Comparison of ENCODE assay signal across 8 cellular contexts in genomic region chr2:87348556-87348955, GRCh38.
DNase-seq lines count a peak whose midpoint lies in the region; ATAC-seq and TF ChIP-seq lines count a peak whose summit lies in the region.
"Not testable (repeated sequence)": the region's sequence is repeated elsewhere in the genome, so short reads cannot be mapped to it uniquely, and the experiment has no call there.

No MANE protein-coding gene starts in this region.

- H3K4me3 ChIP-seq in A673 (ENCODE audit: low read depth, low read length, poor library complexity, severe bottlenecking) (peak overlapping the region; percentile 44), H7 (ENCODE audit: insufficient read depth, low read depth, low read length) (peak overlapping the region; percentile 29), left ventricle myocardium inferior (peak overlapping the region; percentile 11), neural progenitor cell (peak overlapping the region; percentile 49), smooth muscle cell (peak overlapping the region; percentile 51)
- H3K4me3 ChIP-seq in WERI-Rb-1 (ENCODE audit: low read depth, low read length); mesendoderm (ENCODE audit: low read length): not testable (repeated sequence)

- H3K4me1 ChIP-seq in A673 (ENCODE audit: insufficient read depth, low read length, poor library complexity, severe bottlenecking); left ventricle myocardium inferior; mesendoderm (ENCODE audit: control insufficient read depth, low read depth, low read length); neural progenitor cell; smooth muscle cell (ENCODE audit: low read depth): not testable (repeated sequence)

- CTCF ChIA-PET in A673 (lab: Charles Lee), result not testable (repeated sequence)

- H4K8ac ChIP-seq in mesendoderm (ENCODE audit: low read depth, low read length), result not testable (repeated sequence)

- H3K27me3 Mint-ChIP-seq in central memory CD8-positive, alpha-beta T cell; neural progenitor cell (ENCODE audit: insufficient read depth, low read depth): not testable (repeated sequence)

- not testable (repeated sequence) for H3K18ac ChIP-seq in mesendoderm (ENCODE audit: low read length)

- H2BK15ac ChIP-seq in mesendoderm (replicated peaks; ENCODE audit: low read depth), result not testable (repeated sequence)

- not testable (repeated sequence) for H3K9me3 ChIP-seq in A673 (ENCODE audit: low read depth, low read length, poor library complexity, severe bottlenecking); WERI-Rb-1 (ENCODE audit: severe bottlenecking); left ventricle myocardium inferior (replicated peaks); neural progenitor cell (ENCODE audit: low read depth); smooth muscle cell (replicated peaks; ENCODE audit: low read depth)

- H2AFZ ChIP-seq in neural progenitor cell (replicated peaks); smooth muscle cell (ENCODE audit: low read depth): not testable (repeated sequence)

- H2BK5ac ChIP-seq in mesendoderm (ENCODE audit: low read length), result not testable (repeated sequence)

- POLR2A ChIA-PET in A673 (lab: Charles Lee; ENCODE audit: low non-redundant PET), result not testable (repeated sequence)

- not testable (repeated sequence) for H3K27me3 ChIP-seq in A673 (replicated peaks; ENCODE audit: insufficient read depth, low read depth, low read length, poor library complexity); H7 (ENCODE audit: control insufficient read depth, insufficient read depth, low read length); WERI-Rb-1 (ENCODE audit: insufficient read depth, low read depth, severe bottlenecking); left ventricle myocardium inferior (ENCODE audit: low read depth); mesendoderm (ENCODE audit: insufficient read depth, low read length, poor library complexity); neural progenitor cell; smooth muscle cell (ENCODE audit: low read depth)

- not testable (repeated sequence) for H3K79me1 ChIP-seq in mesendoderm (ENCODE audit: low read length)

- not testable (repeated sequence) for H2AK5ac ChIP-seq in mesendoderm (ENCODE audit: low read length)

- not testable (repeated sequence) for TF ChIP-seq CTCF in A673 (conservative IDR thresholded peaks at IDR 0.05; ENCODE audit: low read depth, low read length); WERI-Rb-1 (IDR thresholded peaks at IDR 0.05; ENCODE audit: low read depth, low read length); left ventricle myocardium inferior (IDR thresholded peaks at IDR 0.05; ENCODE audit: borderline replicate concordance); neural progenitor cell (IDR thresholded peaks at IDR 0.05); smooth muscle cell (IDR thresholded peaks at IDR 0.05; ENCODE audit: borderline replicate concordance, insufficient read depth, poor library complexity, severe bottlenecking)

- H3K4me2 ChIP-seq in mesendoderm (ENCODE audit: low read length), result not testable (repeated sequence)
- H3K4me2 ChIP-seq in neural progenitor cell (peak overlapping the region; percentile 67), smooth muscle cell (peak overlapping the region; percentile 76)

- not testable (repeated sequence) for H3K9ac ChIP-seq in mesendoderm (ENCODE audit: low read length); neural progenitor cell; smooth muscle cell (ENCODE audit: low read depth)

- H3K79me2 ChIP-seq in mesendoderm (ENCODE audit: control insufficient read depth, insufficient read depth, low read length); neural progenitor cell (ENCODE audit: low read depth); smooth muscle cell (ENCODE audit: low read depth): not testable (repeated sequence)

- H3F3A ChIP-seq in neural progenitor cell (ENCODE audit: low read depth); smooth muscle cell (ENCODE audit: low read depth): not testable (repeated sequence)

- not testable (repeated sequence) for H3K27ac Mint-ChIP-seq in central memory CD8-positive, alpha-beta T cell (ENCODE audit: low read depth); neural progenitor cell

- H4K20me1 ChIP-seq in neural progenitor cell (ENCODE audit: low read depth); smooth muscle cell (ENCODE audit: low read depth): not testable (repeated sequence)

- H3K4me3 Mint-ChIP-seq in central memory CD8-positive, alpha-beta T cell, result peak overlapping the region; percentile 42
- peak overlapping the region; percentile 83 for H3K4me3 Mint-ChIP-seq in neural progenitor cell

- H3K36me3 ChIP-seq in A673 (ENCODE audit: insufficient read depth, low read length, poor library complexity, severe bottlenecking); H7 (replicated peaks; ENCODE audit: control insufficient read depth, insufficient read depth, low read length); WERI-Rb-1; left ventricle myocardium inferior; mesendoderm (ENCODE audit: control insufficient read depth, insufficient read depth, low read length); neural progenitor cell; smooth muscle cell (ENCODE audit: low read depth): not testable (repeated sequence)

- intact Hi-C loops in A673 (cut with micrococcal nuclease; ENCODE audit: unreplicated experiment); left ventricle myocardium inferior (cut with micrococcal nuclease): not testable (repeated sequence)

- ATAC-seq in central memory CD8-positive, alpha-beta T cell (replicated peaks; ENCODE audit: extremely low read depth, poor library complexity, severe bottlenecking), result not testable (repeated sequence)

- no CpG with 5 or more reads among the region's 56 CpGs for WGBS in mesendoderm (ENCODE audit: extremely low coverage, insufficient coverage, low lambda C conversion rate)
- 17% methylated on average over 14 of the region's 56 CpGs for WGBS in smooth muscle cell (ENCODE audit: low lambda C conversion rate)

- H3K9me3 Mint-ChIP-seq in central memory CD8-positive, alpha-beta T cell; neural progenitor cell: not testable (repeated sequence)

- H3K36me3 Mint-ChIP-seq in central memory CD8-positive, alpha-beta T cell (ENCODE audit: insufficient read depth); neural progenitor cell: not testable (repeated sequence)

- H3K27ac ChIP-seq in A673 (ENCODE audit: low read depth, low read length, poor library complexity, severe bottlenecking); WERI-Rb-1; left ventricle myocardium inferior (replicated peaks); mesendoderm (ENCODE audit: low read depth, low read length); neural progenitor cell: not testable (repeated sequence)
- peak overlapping the region; percentile 38 for H3K27ac ChIP-seq in smooth muscle cell (ENCODE audit: low read depth)

- not testable (repeated sequence) for H2BK120ac ChIP-seq in mesendoderm (ENCODE audit: low read depth, low read length)

- H3K4ac ChIP-seq in mesendoderm (ENCODE audit: low read depth, low read length), result not testable (repeated sequence)

- not testable (repeated sequence) for H3K56ac ChIP-seq in mesendoderm (ENCODE audit: low read length)

- not testable (repeated sequence) for H4K5ac ChIP-seq in mesendoderm (ENCODE audit: low read length)

- not testable (repeated sequence) for DNase-seq in A673 (ENCODE audit: low spot score); H7; central memory CD8-positive, alpha-beta T cell (ENCODE audit: low spot score in 2 of 2); left ventricle myocardium inferior; smooth muscle cell (lab: John Stamatoyannopoulos, UW; ENCODE audit: unreplicated experiment)
- DNase-seq in WERI-Rb-1 (peak; percentile 9), mesendoderm (peak; percentile 21), neural progenitor cell (ENCODE audit: low spot score) (peak; percentile 28)

- not testable (repeated sequence) for H3K4me1 Mint-ChIP-seq in central memory CD8-positive, alpha-beta T cell; neural progenitor cell

- not testable (repeated sequence) for BruUV-seq in A673 (replicated peaks; lab: Mats Ljungman, UMichigan)

- H3K23ac ChIP-seq in mesendoderm (ENCODE audit: low read length), result not testable (repeated sequence)
